Comparison of ENCODE assay signal across 8 cellular contexts in genomic region chr3:27590437-27591320, GRCh38.
DNase-seq lines count a peak whose midpoint lies in the region; ATAC-seq and TF ChIP-seq lines count a peak whose summit lies in the region.

No MANE protein-coding gene starts in this region.

- peak overlapping the region; percentile 85 for H3K27ac Mint-ChIP-seq in activated CD8-positive, alpha-beta memory T cell treated with anti-CD3 and anti-CD28 coated beads, Interleukin-2, amount 10 ng/mL, durations not matched to agents 7 days and 5 days
- peak overlapping the region; percentile 81 for H3K27ac Mint-ChIP-seq in activated T-helper 2 cell treated with anti-CD3 and anti-CD28 coated beads, Interferon-gamma antibody, Interleukin-2, Interleukin-4, amounts not matched to agents 10 μg/mL and 5 μg/mL and 100 μg/mL, durations not matched to agents 14 hours and 24 hours and 36 hours
- peak overlapping the region in 1 of 2 donors; percentile 41 for H3K27ac Mint-ChIP-seq in stimulated activated naive CD8-positive, alpha-beta T cell treated with anti-CD3 and anti-CD28 coated beads, Interleukin-15, amount 100 ng/mL, for 72 hours

- H3K4me1 ChIP-seq in left ventricle myocardium inferior, result peaks cover 43% of the 10 kb centered on the region

- H3K36me3 ChIP-seq in left ventricle myocardium inferior, result no peaks in the 10 kb centered on the region

- H3K9me3 Mint-ChIP-seq in activated CD8-positive, alpha-beta memory T cell treated with anti-CD3 and anti-CD28 coated beads, Interleukin-2, amount 10 ng/mL, durations not matched to agents 7 days and 5 days (ENCODE audit: low read depth), result no peaks in the 10 kb centered on the region
- H3K9me3 Mint-ChIP-seq in activated T-helper 2 cell treated with anti-CD3 and anti-CD28 coated beads, Interferon-gamma antibody, Interleukin-2, Interleukin-4, amounts not matched to agents 10 μg/mL and 5 μg/mL and 100 μg/mL, durations not matched to agents 14 hours and 24 hours and 36 hours, result no peaks in the 10 kb centered on the region
- no peaks in the 10 kb centered on the region for H3K9me3 Mint-ChIP-seq in stimulated activated naive CD8-positive, alpha-beta T cell treated with anti-CD3 and anti-CD28 coated beads, Interleukin-15, amount 100 ng/mL, for 72 hours

- peak overlapping the region; percentile 5 for H3K4me3 Mint-ChIP-seq in activated CD8-positive, alpha-beta memory T cell treated with anti-CD3 and anti-CD28 coated beads, Interleukin-2, amount 10 ng/mL, durations not matched to agents 7 days and 5 days
- H3K4me3 Mint-ChIP-seq in activated T-helper 2 cell treated with anti-CD3 and anti-CD28 coated beads, Interferon-gamma antibody, Interleukin-2, Interleukin-4, amounts not matched to agents 10 μg/mL and 5 μg/mL and 100 μg/mL, durations not matched to agents 14 hours and 24 hours and 36 hours (ENCODE audit: low read depth), result peak overlapping the region; percentile 38
- H3K4me3 Mint-ChIP-seq in stimulated activated naive CD8-positive, alpha-beta T cell treated with anti-CD3 and anti-CD28 coated beads, Interleukin-15, amount 100 ng/mL, for 72 hours, result peak overlapping the region in 1 of 2 donors; percentile 0

- peaks cover 39% of the 10 kb centered on the region for H3K4me1 Mint-ChIP-seq in activated CD8-positive, alpha-beta memory T cell treated with anti-CD3 and anti-CD28 coated beads, Interleukin-2, amount 10 ng/mL, durations not matched to agents 7 days and 5 days
- H3K4me1 Mint-ChIP-seq in activated T-helper 2 cell treated with anti-CD3 and anti-CD28 coated beads, Interferon-gamma antibody, Interleukin-2, Interleukin-4, amounts not matched to agents 10 μg/mL and 5 μg/mL and 100 μg/mL, durations not matched to agents 14 hours and 24 hours and 36 hours (ENCODE audit: low read depth), result peaks cover 32% of the 10 kb centered on the region
- H3K4me1 Mint-ChIP-seq in stimulated activated naive CD8-positive, alpha-beta T cell treated with anti-CD3 and anti-CD28 coated beads, Interleukin-15, amount 100 ng/mL, for 72 hours, result peaks cover 28% of the 10 kb centered on the region

- TF ChIP-seq CTCF in left ventricle myocardium inferior (IDR thresholded peaks at IDR 0.05; ENCODE audit: borderline replicate concordance), result no peak
- TF ChIP-seq CTCF in GM20000 (IDR thresholded peaks at IDR 0.05; ENCODE audit: extremely low read depth, missing control alignments), result no peak

- intact Hi-C loops in activated T-helper 2 cell treated with anti-CD3 and anti-CD28 coated beads, Interferon-gamma antibody, Interleukin-2, Interleukin-4, amounts not matched to agents 10 μg/mL and 5 μg/mL and 100 μg/mL, durations not matched to agents 14 hours and 24 hours and 36 hours (cut with micrococcal nuclease), result loop anchor here (1.0 to 10.0 kb wide), 10 partner anchors 41 to 1806 kb away; partner anchors contain the start of genes AZI2, CMC1, NGLY1 and SLC4A7
- intact Hi-C loops in left ventricle myocardium inferior (cut with micrococcal nuclease), result no loop called here

- no peaks in the 10 kb centered on the region for H3K27me3 ChIP-seq in left ventricle myocardium inferior (ENCODE audit: low read depth)

- peak; percentile 68 for ATAC-seq in activated CD8-positive, alpha-beta memory T cell treated with anti-CD3 and anti-CD28 coated beads, Interleukin-2, amount 10 ng/mL, durations not matched to agents 7 days and 5 days
- peak; percentile 73 for ATAC-seq in stimulated activated naive CD8-positive, alpha-beta T cell treated with anti-CD3 and anti-CD28 coated beads, Interleukin-15, amount 100 ng/mL, for 72 hours

- CTCF ChIA-PET in activated CD8-positive, alpha-beta memory T cell treated with anti-CD3 and anti-CD28 coated beads, Interleukin-2, amount 10 ng/mL, durations not matched to agents 7 days and 5 days (lab: Charles Lee), result interaction anchor here (0.7 to 1.7 kb wide), 6 partner anchors 42 to 121 kb away, joined by 3 to 4 read pairs (median 3); partner anchors contain the start of gene SLC4A7

- no peaks in the 10 kb centered on the region for H3K27me3 Mint-ChIP-seq in activated CD8-positive, alpha-beta memory T cell treated with anti-CD3 and anti-CD28 coated beads, Interleukin-2, amount 10 ng/mL, durations not matched to agents 7 days and 5 days
- H3K27me3 Mint-ChIP-seq in activated T-helper 2 cell treated with anti-CD3 and anti-CD28 coated beads, Interferon-gamma antibody, Interleukin-2, Interleukin-4, amounts not matched to agents 10 μg/mL and 5 μg/mL and 100 μg/mL, durations not matched to agents 14 hours and 24 hours and 36 hours (ENCODE audit: low read depth), result no peaks in the 10 kb centered on the region
- H3K27me3 Mint-ChIP-seq in stimulated activated naive CD8-positive, alpha-beta T cell treated with anti-CD3 and anti-CD28 coated beads, Interleukin-15, amount 100 ng/mL, for 72 hours, result no peaks in the 10 kb centered on the region

- H3K9me3 ChIP-seq in left ventricle myocardium inferior (replicated peaks), result no peaks in the 10 kb centered on the region

- peak overlapping the region; percentile 83 for H3K27ac ChIP-seq in left ventricle myocardium inferior (replicated peaks)

- H3K4me3 ChIP-seq in left ventricle myocardium inferior, result peak overlapping the region; percentile 4

- H3K36me3 Mint-ChIP-seq in activated CD8-positive, alpha-beta memory T cell treated with anti-CD3 and anti-CD28 coated beads, Interleukin-2, amount 10 ng/mL, durations not matched to agents 7 days and 5 days, result peaks cover 16% of the 10 kb centered on the region
- H3K36me3 Mint-ChIP-seq in activated T-helper 2 cell treated with anti-CD3 and anti-CD28 coated beads, Interferon-gamma antibody, Interleukin-2, Interleukin-4, amounts not matched to agents 10 μg/mL and 5 μg/mL and 100 μg/mL, durations not matched to agents 14 hours and 24 hours and 36 hours (ENCODE audit: low read depth), result no peaks in the 10 kb centered on the region

- DNase-seq in activated CD8-positive, alpha-beta memory T cell treated with anti-CD3 and anti-CD28 coated beads, Interleukin-2, amount 10 ng/mL, durations not matched to agents 7 days and 5 days, result peak; percentile 41
- no peak for DNase-seq in activated CD8-positive, alpha-beta memory T cell treated with anti-CD3 and anti-CD28 coated beads, Interleukin-2, amount 50 U/mL, for 48 hours
- DNase-seq in activated T-helper 2 cell treated with anti-CD3 and anti-CD28 coated beads, Interferon-gamma antibody, Interleukin-2, Interleukin-4, amounts not matched to agents 10 μg/mL and 5 μg/mL and 100 μg/mL, durations not matched to agents 14 hours and 24 hours and 36 hours (ENCODE audit: low spot score), result no peak
- no peak for DNase-seq in left ventricle myocardium inferior
- no peak for DNase-seq in stimulated activated naive CD8-positive, alpha-beta T cell treated with anti-CD3 and anti-CD28 coated beads, Interleukin-15, amount 100 ng/mL, for 72 hours
- no peak for DNase-seq in AG08395 (ENCODE audit: low spot score)
- no peak for DNase-seq in NCI-H510A treated with DMSO at 0.1 percent for 48 hours (lab: John Stamatoyannopoulos, UW)
- DNase-seq in GM20000 (ENCODE audit: low spot score), result no peak
